ENCODE assay signal across 9 cellular contexts in genomic region chr20:4998160-4998651, GRCh38. TPM values are rescaled to one million over a fixed set of nuclear protein-coding genes. Genes with fewer than 3 reads are reported as not detected.
DNase-seq lines count a peak whose midpoint lies in the region; ATAC-seq and TF ChIP-seq lines count a peak whose summit lies in the region.
"Had no signal": no experiment of that assay in that cellular context is flagged by ENCODE, and none has a peak within 500 bp of the region (broad histone marks: within the 10 kb centered on the region; RNA-seq: fewer than 3 reads in every experiment).

No MANE protein-coding gene starts in this region.

- no peak overlapping the region for H3K18ac ChIP-seq in neuronal stem cell (ENCODE audit: low read length)

- WGBS in neuronal stem cell (ENCODE audit: extremely low coverage in 2 of 2, insufficient read length in 2 of 2, insufficient replicate concordance in 1 of 2), 2 donors = 100% methylated on average over 1 of the region's 5 CpGs; no CpG with 5 or more reads in 1 of the 2 donors

- no peaks in the 10 kb centered on the region for H3K9me3 Mint-ChIP-seq in T-cell
- H3K9me3 Mint-ChIP-seq in naive thymus-derived CD8-positive, alpha-beta T cell = no peaks in the 10 kb centered on the region

- peaks cover 0 to 16% (median 0%) of the 10 kb centered on the region in 3 experiments for H3K27me3 ChIP-seq in neuronal stem cell (ENCODE audit: control insufficient read depth in 3 of 3, insufficient read depth in 3 of 3, low read depth in 1 of 3, low read length in 3 of 3)
- H3K27me3 ChIP-seq: uterus had no signal

- no peak overlapping the region for H4K8ac ChIP-seq in neuronal stem cell (ENCODE audit: low read depth, low read length)

- H3K4me3 ChIP-seq in GM12864 (ENCODE audit: low read depth, low read length) (peak overlapping the region; percentile 22; the same call in 1 of the 2 replicates), HEK293 (ENCODE audit: low read depth, low read length) (no peak overlapping the region), neuronal stem cell (ENCODE audit: low read length in 2 of 2) (no peak overlapping the region)
- H3K4me3 ChIP-seq: lung, uterus had no signal

- H2AK5ac ChIP-seq in neuronal stem cell (ENCODE audit: low read depth, low read length) = no peak overlapping the region

- no peak overlapping the region for H2BK12ac ChIP-seq in neuronal stem cell (ENCODE audit: low read length)

- no peak overlapping the region for H4K91ac ChIP-seq in neuronal stem cell (ENCODE audit: low read depth, low read length, poor library complexity)

- CTCF ChIA-PET in HEK293 (lab: Yijun Ruan, JAX) (interaction anchor here (0.8 to 1.3 kb wide), 3 partner anchors 51 to 134 kb away, joined by 3 to 6 read pairs (median 3); no protein-coding TSS in a partner anchor), T-cell (lab: Charles Lee) (interaction anchor here in 1 of 2 donors (0.6 to 0.7 kb wide), 2 partner anchors 27 to 108 kb away, joined by 3 read pairs; no protein-coding TSS in a partner anchor)

- no peak for DNase-seq in GM12864 (ENCODE audit: low read depth)
- peak in 2 of 34 experiments; percentile 7 for DNase-seq in T-cell
- DNase-seq in naive thymus-derived CD8-positive, alpha-beta T cell = peak in 1 of 10 donors; percentile 19
- no peak for DNase-seq in neuronal stem cell (ENCODE audit: low spot score)
- no peak for DNase-seq in NCI-H1417 treated with DMSO at 0.1 percent for 48 hours (lab: John Stamatoyannopoulos, UW)
- DNase-seq: uterus had no signal

- H3K27ac ChIP-seq in HEK293 (ENCODE audit: extremely low read depth, low read depth, low read length) = no peak overlapping the region
- H3K27ac ChIP-seq in neuronal stem cell (replicated peaks; ENCODE audit: low read length) = no peak overlapping the region
- H3K27ac ChIP-seq: uterus had no signal

- peaks cover 1% of the 10 kb centered on the region for H3K79me1 ChIP-seq in neuronal stem cell (ENCODE audit: low read depth, low read length)

- peaks cover 14% of the 10 kb centered on the region for H3K4me1 ChIP-seq in HEK293 (ENCODE audit: control insufficient read depth, insufficient read depth, low read length)
- peaks cover 7 to 10% of the 10 kb centered on the region in 2 donors for H3K4me1 ChIP-seq in neuronal stem cell (ENCODE audit: control insufficient read depth in 2 of 2, insufficient read depth in 1 of 2, low read depth in 1 of 2, low read length in 2 of 2)
- H3K4me1 ChIP-seq: uterus had no signal

- H2BK15ac ChIP-seq in neuronal stem cell (ENCODE audit: low read length) = no peak overlapping the region

- ATAC-seq in T-cell (replicated peaks in 1 of 4) = no peak
- no peak for ATAC-seq in naive thymus-derived CD8-positive, alpha-beta T cell
- ATAC-seq in esophagus mucosa = no peak

- H3K4me1 Mint-ChIP-seq in T-cell = peaks cover 51 to 67% (median 65%) of the 10 kb centered on the region in 3 donors
- peaks cover 36 to 64% (median 57%) of the 10 kb centered on the region in 4 donors for H3K4me1 Mint-ChIP-seq in naive thymus-derived CD8-positive, alpha-beta T cell

- H3K14ac ChIP-seq in neuronal stem cell (ENCODE audit: low read length) = no peak overlapping the region

- H3K9me3 ChIP-seq in HEK293 (ENCODE audit: control insufficient read depth, insufficient read depth, low read depth, low read length) (no peaks in the 10 kb centered on the region), neuronal stem cell (replicated peaks in 1 of 2; ENCODE audit: control insufficient read depth in 2 of 2, insufficient read depth in 1 of 2, low read depth in 1 of 2, low read length in 2 of 2) (no peaks in the 10 kb centered on the region)
- H3K9me3 ChIP-seq: uterus had no signal

- H2AFZ ChIP-seq in neuronal stem cell (ENCODE audit: low read length) = no peak overlapping the region

- H2BK120ac ChIP-seq in neuronal stem cell (ENCODE audit: low read depth, low read length) = no peak overlapping the region

- no peak overlapping the region for H2BK5ac ChIP-seq in neuronal stem cell (ENCODE audit: low read length)

- H3K4ac ChIP-seq in neuronal stem cell (ENCODE audit: low read length) = no peak overlapping the region

- no peak overlapping the region for H3K4me2 ChIP-seq in neuronal stem cell (ENCODE audit: insufficient read depth, low read length, poor library complexity, severe bottlenecking)

- H3K36me3 ChIP-seq in HEK293 (ENCODE audit: control insufficient read depth in 2 of 2, insufficient read depth in 1 of 2, low read length in 2 of 2) (peaks cover 0 to 3% of the 10 kb centered on the region in 2 experiments; a peak in 1 of 3 replicates), neuronal stem cell (replicated peaks in 1 of 2; ENCODE audit: control insufficient read depth in 2 of 2, insufficient read depth in 2 of 2, low read length in 2 of 2) (no peaks in the 10 kb centered on the region)
- H3K36me3 ChIP-seq: uterus had no signal

- no peak overlapping the region for H3K23ac ChIP-seq in neuronal stem cell (ENCODE audit: low read depth, low read length, poor library complexity)

- TF ChIP-seq CTCF in GM12864 (IDR thresholded peaks at IDR 0.05; ENCODE audit: low read depth, low read length, missing control alignments) = peak; percentile 60
- TF ChIP-seq CTCF in HEK293 (tag by site-specific recombination; IDR thresholded peaks at IDR 0.05) = no peak

- POLR2A ChIA-PET in HEK293 (lab: Yijun Ruan, JAX) = interaction anchor here (0.7 kb wide), 1 partner anchor 82 kb away, joined by 4 read pairs; no protein-coding TSS in a partner anchor
- POLR2A ChIA-PET in T-cell (lab: Charles Lee) = interaction anchor here in 1 of 2 donors (0.6 to 0.7 kb wide), 2 partner anchors 88 to 988 kb away, joined by 4 to 6 read pairs; no protein-coding TSS in a partner anchor
- POLR2A ChIA-PET in naive thymus-derived CD8-positive, alpha-beta T cell (lab: Charles Lee) = interaction anchor here (1.0 kb wide), 1 partner anchor 186 kb away, joined by 3 read pairs; no protein-coding TSS in a partner anchor

- H3K4me3 Mint-ChIP-seq in T-cell = peak overlapping the region; percentile 7 to 96 (median 52)
- peak overlapping the region in 8 of 10 donors; percentile 15 to 68 (median 50) for H3K4me3 Mint-ChIP-seq in naive thymus-derived CD8-positive, alpha-beta T cell

- no peak overlapping the region for H3K9ac ChIP-seq in neuronal stem cell (ENCODE audit: low read depth, low read length, poor library complexity)

- H3K27ac Mint-ChIP-seq in T-cell = no peak overlapping the region
- peak overlapping the region in 8 of 10 donors; percentile 1 to 79 (median 17) for H3K27ac Mint-ChIP-seq in naive thymus-derived CD8-positive, alpha-beta T cell

- H3K27me3 Mint-ChIP-seq in T-cell = no peaks in the 10 kb centered on the region
- no peaks in the 10 kb centered on the region for H3K27me3 Mint-ChIP-seq in naive thymus-derived CD8-positive, alpha-beta T cell

- H3K36me3 Mint-ChIP-seq in T-cell = no peaks in the 10 kb centered on the region
- H3K36me3 Mint-ChIP-seq in naive thymus-derived CD8-positive, alpha-beta T cell = no peaks in the 10 kb centered on the region

TF ChIP-seq in HEK293, 187 proteins besides CTCF, POLR2A, EP300 and RAD21:
- TF ChIP-seq EGR2 (tag by site-specific recombination; IDR thresholded peaks at IDR 0.05; ENCODE audit: low read depth) = peak; percentile 19; the same call in 1 of the 2 replicates
- no peak for TF ChIP-seq ZNF560 (tag by site-specific recombination; IDR thresholded peaks at IDR 0.05; ENCODE audit: borderline replicate concordance)

RNA-seq across cellular contexts. Expression of gene SLC23A2, which starts 3.1 kb away (rescaled TPM):
- 10 to 100 TPM; 17.7 to 22.9 (median 20.9) TPM for total RNA-seq in T-cell
- 10 to 100 TPM; 19.8 to 24.3 TPM for total RNA-seq in naive thymus-derived CD8-positive, alpha-beta T cell
- 1 to 10 TPM; 5.6 to 8.1 (median 5.9) TPM for polyA plus RNA-seq in naive thymus-derived CD8-positive, alpha-beta T cell
- polyA plus RNA-seq in neuronal stem cell (2013, experiment 1 of 2) = 5.6 TPM
- polyA plus RNA-seq in neuronal stem cell (2013, experiment 2 of 2) = 5.7 TPM
- 9.4 TPM for total RNA-seq in esophagus mucosa

Comparison
In these comparisons a context has a peak if more than half of its experiments do, and no peak if none do; other contexts are left out.
1. H3K27ac Mint-ChIP-seq: peak in naive thymus-derived CD8-positive, alpha-beta T cell (8 of 10); none in T-cell (0 of 2).